1 cellular context compared by ENCODE assay signal in the genomic region with DNA sequence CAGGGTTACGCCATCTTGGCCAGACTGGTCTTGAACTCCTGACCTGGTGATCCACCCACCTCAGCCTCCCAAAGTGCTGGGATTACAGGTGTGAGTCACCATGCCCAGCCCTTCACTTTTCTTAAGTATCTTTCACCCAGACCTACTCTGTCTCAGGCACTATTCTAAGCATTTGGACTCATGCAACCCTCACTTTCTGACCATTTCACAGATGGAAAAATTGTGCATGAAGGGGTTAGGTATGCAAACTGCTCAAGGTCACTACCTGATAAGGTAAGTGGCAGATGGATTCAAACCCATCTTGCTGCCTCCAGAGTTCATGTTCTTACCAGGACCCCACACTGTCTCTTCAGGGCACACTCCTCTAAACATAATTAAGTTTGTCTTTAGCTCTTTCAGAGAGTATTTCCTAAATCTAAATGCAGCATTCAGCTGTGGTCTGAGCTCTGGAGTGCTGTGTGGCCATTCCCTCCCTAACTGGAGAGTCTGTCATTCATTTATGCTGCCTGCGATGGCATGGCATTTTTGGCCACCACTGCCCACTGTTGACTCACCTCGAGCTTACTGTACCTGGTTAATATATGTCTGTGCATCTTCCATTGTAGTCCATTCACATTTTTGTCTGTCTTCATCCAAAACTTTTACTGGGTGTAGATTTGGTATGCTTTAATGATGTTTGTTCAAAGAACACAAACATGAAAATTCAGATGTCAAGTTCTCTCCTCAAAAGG.
TF ChIP-seq lines count a peak whose summit lies in the region.

No MANE protein-coding gene starts in this region.

TF ChIP-seq in K562, 482 proteins besides CTCF, POLR2A, EP300 and RAD21 (continued from another document and continues in another):
- TF ChIP-seq, protein P1, sequence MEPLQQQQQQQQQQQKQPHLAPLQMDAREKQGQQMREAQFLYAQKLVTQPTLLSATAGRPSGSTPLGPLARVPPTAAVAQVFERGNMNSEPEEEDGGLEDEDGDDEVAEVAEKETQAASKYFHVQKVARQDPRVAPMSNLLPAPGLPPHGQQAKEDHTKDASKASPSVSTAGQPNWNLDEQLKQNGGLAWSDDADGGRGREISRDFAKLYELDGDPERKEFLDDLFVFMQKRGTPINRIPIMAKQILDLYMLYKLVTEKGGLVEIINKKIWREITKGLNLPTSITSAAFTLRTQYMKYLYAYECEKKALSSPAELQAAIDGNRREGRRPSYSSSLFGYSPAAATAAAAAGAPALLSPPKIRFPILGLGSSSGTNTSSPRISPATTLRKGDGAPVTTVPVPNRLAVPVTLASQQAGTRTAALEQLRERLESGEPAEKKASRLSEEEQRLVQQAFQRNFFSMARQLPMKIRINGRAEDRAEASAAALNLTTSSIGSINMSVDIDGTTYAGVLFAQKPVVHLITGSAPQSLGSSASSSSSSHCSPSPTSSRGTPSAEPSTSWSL (CRISPR knock-in tag; IDR thresholded peaks at IDR 0.05; ENCODE audit: borderline replicate concordance): no peak
- TF ChIP-seq KDM1A (IDR thresholded peaks at IDR 0.05) (peak; percentile 81 to 87), ZNF347 (CRISPR knock-in tag; IDR thresholded peaks at IDR 0.05; ENCODE audit: low read depth) (no peak), ZNF253 (CRISPR knock-in tag; conservative IDR thresholded peaks at IDR 0.05) (no peak), JUNB (CRISPR knock-in tag; conservative IDR thresholded peaks at IDR 0.05) (no peak), ZZZ3 (IDR thresholded peaks at IDR 0.05) (no peak), PML (IDR thresholded peaks at IDR 0.05; ENCODE audit: low read length) (no peak), DACH1 (IDR thresholded peaks at IDR 0.05; ENCODE audit: partially characterized antibody) (no peak), FOS (IDR thresholded peaks at IDR 0.05; ENCODE audit: extremely low read depth, insufficient read length) (no peak), CBX3 (IDR thresholded peaks at IDR 0.05; ENCODE audit: borderline replicate concordance in 1 of 2, low read length in 2 of 2) (0 out of 3 replicates have a peak, but pooled peaks of 1 of the 2 experiments have one; percentile 35), NFXL1 (CRISPR knock-in tag; IDR thresholded peaks at IDR 0.05) (no peak), NFE2 (IDR thresholded peaks at IDR 0.05; ENCODE audit: low read depth) (no peak), STAG1 (CRISPR knock-in tag; IDR thresholded peaks at IDR 0.05; ENCODE audit: borderline replicate concordance) (no peak), BRD4 (IDR thresholded peaks at IDR 0.05) (peak; percentile 12; the same call in 1 of the 2 replicates), SMARCA5 (IDR thresholded peaks at IDR 0.05) (peak; percentile 72; the same call in 1 of the 2 replicates), NR3C1 (CRISPR knock-in tag; IDR thresholded peaks at IDR 0.05) (no peak), ZNF124 (CRISPR knock-in tag; IDR thresholded peaks at IDR 0.05) (no peak), ZC3H11A (IDR thresholded peaks at IDR 0.05; ENCODE audit: low read depth, low read length) (no peak), KDM2B (CRISPR knock-in tag; IDR thresholded peaks at IDR 0.05) (no peak), ZNF445 (CRISPR knock-in tag; IDR thresholded peaks at IDR 0.05; ENCODE audit: low read depth) (no peak), SMAD2 (IDR thresholded peaks at IDR 0.05; ENCODE audit: low read depth, low read length) (no peak), KLF16 (IDR thresholded peaks at IDR 0.05) (no peak), NFIX (CRISPR knock-in tag; IDR thresholded peaks at IDR 0.05; ENCODE audit: low read depth) (no peak), NR2C1 (IDR thresholded peaks at IDR 0.05) (no peak), NR2C1 (tag; IDR thresholded peaks at IDR 0.05) (no peak; the same call in 1 of the 2 replicates), ELF4 (CRISPR knock-in tag; IDR thresholded peaks at IDR 0.05) (no peak), ZNF696 (CRISPR knock-in tag; conservative IDR thresholded peaks at IDR 0.05) (no peak)
- TF ChIP-seq, protein P2, sequence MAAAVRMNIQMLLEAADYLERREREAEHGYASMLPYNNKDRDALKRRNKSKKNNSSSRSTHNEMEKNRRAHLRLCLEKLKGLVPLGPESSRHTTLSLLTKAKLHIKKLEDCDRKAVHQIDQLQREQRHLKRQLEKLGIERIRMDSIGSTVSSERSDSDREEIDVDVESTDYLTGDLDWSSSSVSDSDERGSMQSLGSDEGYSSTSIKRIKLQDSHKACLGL (CRISPR knock-in tag; IDR thresholded peaks at IDR 0.05; ENCODE audit: borderline replicate concordance, poor library complexity, severe bottlenecking): no peak
- TF ChIP-seq, protein P3, sequence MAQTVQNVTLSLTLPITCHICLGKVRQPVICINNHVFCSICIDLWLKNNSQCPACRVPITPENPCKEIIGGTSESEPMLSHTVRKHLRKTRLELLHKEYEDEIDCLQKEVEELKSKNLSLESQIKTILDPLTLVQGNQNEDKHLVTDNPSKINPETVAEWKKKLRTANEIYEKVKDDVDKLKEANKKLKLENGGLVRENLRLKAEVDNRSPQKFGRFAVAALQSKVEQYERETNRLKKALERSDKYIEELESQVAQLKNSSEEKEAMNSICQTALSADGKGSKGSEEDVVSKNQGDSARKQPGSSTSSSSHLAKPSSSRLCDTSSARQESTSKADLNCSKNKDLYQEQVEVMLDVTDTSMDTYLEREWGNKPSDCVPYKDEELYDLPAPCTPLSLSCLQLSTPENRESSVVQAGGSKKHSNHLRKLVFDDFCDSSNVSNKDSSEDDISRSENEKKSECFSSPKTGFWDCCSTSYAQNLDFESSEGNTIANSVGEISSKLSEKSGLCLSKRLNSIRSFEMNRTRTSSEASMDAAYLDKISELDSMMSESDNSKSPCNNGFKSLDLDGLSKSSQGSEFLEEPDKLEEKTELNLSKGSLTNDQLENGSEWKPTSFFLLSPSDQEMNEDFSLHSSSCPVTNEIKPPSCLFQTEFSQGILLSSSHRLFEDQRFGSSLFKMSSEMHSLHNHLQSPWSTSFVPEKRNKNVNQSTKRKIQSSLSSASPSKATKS (CRISPR knock-in tag; IDR thresholded peaks at IDR 0.05): no peak
- TF ChIP-seq, protein P4, sequence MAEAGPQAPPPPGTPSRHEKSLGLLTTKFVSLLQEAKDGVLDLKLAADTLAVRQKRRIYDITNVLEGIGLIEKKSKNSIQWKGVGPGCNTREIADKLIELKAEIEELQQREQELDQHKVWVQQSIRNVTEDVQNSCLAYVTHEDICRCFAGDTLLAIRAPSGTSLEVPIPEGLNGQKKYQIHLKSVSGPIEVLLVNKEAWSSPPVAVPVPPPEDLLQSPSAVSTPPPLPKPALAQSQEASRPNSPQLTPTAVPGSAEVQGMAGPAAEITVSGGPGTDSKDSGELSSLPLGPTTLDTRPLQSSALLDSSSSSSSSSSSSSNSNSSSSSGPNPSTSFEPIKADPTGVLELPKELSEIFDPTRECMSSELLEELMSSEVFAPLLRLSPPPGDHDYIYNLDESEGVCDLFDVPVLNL (CRISPR knock-in tag; IDR thresholded peaks at IDR 0.05; ENCODE audit: low read depth): no peak
- TF ChIP-seq, protein P5, sequence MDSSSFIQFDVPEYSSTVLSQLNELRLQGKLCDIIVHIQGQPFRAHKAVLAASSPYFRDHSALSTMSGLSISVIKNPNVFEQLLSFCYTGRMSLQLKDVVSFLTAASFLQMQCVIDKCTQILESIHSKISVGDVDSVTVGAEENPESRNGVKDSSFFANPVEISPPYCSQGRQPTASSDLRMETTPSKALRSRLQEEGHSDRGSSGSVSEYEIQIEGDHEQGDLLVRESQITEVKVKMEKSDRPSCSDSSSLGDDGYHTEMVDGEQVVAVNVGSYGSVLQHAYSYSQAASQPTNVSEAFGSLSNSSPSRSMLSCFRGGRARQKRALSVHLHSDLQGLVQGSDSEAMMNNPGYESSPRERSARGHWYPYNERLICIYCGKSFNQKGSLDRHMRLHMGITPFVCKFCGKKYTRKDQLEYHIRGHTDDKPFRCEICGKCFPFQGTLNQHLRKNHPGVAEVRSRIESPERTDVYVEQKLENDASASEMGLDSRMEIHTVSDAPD (CRISPR knock-in tag; IDR thresholded peaks at IDR 0.05): no peak
- TF ChIP-seq, protein P6, sequence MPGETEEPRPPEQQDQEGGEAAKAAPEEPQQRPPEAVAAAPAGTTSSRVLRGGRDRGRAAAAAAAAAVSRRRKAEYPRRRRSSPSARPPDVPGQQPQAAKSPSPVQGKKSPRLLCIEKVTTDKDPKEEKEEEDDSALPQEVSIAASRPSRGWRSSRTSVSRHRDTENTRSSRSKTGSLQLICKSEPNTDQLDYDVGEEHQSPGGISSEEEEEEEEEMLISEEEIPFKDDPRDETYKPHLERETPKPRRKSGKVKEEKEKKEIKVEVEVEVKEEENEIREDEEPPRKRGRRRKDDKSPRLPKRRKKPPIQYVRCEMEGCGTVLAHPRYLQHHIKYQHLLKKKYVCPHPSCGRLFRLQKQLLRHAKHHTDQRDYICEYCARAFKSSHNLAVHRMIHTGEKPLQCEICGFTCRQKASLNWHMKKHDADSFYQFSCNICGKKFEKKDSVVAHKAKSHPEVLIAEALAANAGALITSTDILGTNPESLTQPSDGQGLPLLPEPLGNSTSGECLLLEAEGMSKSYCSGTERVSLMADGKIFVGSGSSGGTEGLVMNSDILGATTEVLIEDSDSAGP (CRISPR knock-in tag; IDR thresholded peaks at IDR 0.05): peak; percentile 26; the same call in 1 of the 2 replicates
- TF ChIP-seq, protein P7, sequence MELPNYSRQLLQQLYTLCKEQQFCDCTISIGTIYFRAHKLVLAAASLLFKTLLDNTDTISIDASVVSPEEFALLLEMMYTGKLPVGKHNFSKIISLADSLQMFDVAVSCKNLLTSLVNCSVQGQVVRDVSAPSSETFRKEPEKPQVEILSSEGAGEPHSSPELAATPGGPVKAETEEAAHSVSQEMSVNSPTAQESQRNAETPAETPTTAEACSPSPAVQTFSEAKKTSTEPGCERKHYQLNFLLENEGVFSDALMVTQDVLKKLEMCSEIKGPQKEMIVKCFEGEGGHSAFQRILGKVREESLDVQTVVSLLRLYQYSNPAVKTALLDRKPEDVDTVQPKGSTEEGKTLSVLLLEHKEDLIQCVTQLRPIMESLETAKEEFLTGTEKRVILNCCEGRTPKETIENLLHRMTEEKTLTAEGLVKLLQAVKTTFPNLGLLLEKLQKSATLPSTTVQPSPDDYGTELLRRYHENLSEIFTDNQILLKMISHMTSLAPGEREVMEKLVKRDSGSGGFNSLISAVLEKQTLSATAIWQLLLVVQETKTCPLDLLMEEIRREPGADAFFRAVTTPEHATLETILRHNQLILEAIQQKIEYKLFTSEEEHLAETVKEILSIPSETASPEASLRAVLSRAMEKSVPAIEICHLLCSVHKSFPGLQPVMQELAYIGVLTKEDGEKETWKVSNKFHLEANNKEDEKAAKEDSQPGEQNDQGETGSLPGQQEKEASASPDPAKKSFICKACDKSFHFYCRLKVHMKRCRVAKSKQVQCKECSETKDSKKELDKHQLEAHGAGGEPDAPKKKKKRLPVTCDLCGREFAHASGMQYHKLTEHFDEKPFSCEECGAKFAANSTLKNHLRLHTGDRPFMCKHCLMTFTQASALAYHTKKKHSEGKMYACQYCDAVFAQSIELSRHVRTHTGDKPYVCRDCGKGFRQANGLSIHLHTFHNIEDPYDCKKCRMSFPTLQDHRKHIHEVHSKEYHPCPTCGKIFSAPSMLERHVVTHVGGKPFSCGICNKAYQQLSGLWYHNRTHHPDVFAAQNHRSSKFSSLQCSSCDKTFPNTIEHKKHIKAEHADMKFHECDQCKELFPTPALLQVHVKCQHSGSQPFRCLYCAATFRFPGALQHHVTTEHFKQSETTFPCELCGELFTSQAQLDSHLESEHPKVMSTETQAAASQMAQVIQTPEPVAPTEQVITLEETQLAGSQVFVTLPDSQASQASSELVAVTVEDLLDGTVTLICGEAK (IDR thresholded peaks at IDR 0.05): no peak
- TF ChIP-seq, protein P7 (CRISPR knock-in tag; IDR thresholded peaks at IDR 0.05): no peak
- TF ChIP-seq, protein P8, sequence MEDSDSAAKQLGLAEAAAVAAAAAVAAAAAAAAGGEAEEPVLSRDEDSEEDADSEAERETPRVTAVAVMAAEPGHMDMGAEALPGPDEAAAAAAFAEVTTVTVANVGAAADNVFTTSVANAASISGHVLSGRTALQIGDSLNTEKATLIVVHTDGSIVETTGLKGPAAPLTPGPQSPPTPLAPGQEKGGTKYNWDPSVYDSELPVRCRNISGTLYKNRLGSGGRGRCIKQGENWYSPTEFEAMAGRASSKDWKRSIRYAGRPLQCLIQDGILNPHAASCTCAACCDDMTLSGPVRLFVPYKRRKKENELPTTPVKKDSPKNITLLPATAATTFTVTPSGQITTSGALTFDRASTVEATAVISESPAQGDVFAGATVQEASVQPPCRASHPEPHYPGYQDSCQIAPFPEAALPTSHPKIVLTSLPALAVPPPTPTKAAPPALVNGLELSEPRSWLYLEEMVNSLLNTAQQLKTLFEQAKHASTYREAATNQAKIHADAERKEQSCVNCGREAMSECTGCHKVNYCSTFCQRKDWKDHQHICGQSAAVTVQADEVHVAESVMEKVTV (CRISPR knock-in tag; IDR thresholded peaks at IDR 0.05): no peak
- TF ChIP-seq, protein P9, sequence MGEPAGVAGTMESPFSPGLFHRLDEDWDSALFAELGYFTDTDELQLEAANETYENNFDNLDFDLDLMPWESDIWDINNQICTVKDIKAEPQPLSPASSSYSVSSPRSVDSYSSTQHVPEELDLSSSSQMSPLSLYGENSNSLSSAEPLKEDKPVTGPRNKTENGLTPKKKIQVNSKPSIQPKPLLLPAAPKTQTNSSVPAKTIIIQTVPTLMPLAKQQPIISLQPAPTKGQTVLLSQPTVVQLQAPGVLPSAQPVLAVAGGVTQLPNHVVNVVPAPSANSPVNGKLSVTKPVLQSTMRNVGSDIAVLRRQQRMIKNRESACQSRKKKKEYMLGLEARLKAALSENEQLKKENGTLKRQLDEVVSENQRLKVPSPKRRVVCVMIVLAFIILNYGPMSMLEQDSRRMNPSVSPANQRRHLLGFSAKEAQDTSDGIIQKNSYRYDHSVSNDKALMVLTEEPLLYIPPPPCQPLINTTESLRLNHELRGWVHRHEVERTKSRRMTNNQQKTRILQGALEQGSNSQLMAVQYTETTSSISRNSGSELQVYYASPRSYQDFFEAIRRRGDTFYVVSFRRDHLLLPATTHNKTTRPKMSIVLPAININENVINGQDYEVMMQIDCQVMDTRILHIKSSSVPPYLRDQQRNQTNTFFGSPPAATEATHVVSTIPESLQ (CRISPR knock-in tag; IDR thresholded peaks at IDR 0.05): no peak
